Comparison of ENCODE assay signal across 20 cellular contexts in genomic region chr15:53834214-53834613, GRCh38.
"Had no signal": no experiment of that assay in that cellular context is flagged by ENCODE, and none has a peak within 500 bp of the region (broad histone marks: within the 10 kb centered on the region; RNA-seq: fewer than 3 reads in every experiment).

No MANE protein-coding gene starts in this region.

- H3K27ac Mint-ChIP-seq: activated CD4-positive, alpha-beta T cell treated with anti-CD3 and anti-CD28 coated beads for 36 hours; activated naive CD4-positive, alpha-beta T cell treated with anti-CD3 and anti-CD28 coated beads, Interleukin-2, amount 50 U/mL, for 24 hours; effector memory CD8-positive, alpha-beta T cell; nephron progenitor cell; stimulated activated effector memory CD8-positive, alpha-beta T cell treated with anti-CD3 and anti-CD28 coated beads, Interleukin-12 subunit alpha, Interleukin-12 subunit beta, amount 100 ng/mL, for 72 hours; T-cell; WTC11 had no signal

- H3K27ac ChIP-seq: esophagus squamous epithelium, prostate gland, skin epidermis, testis had no signal

- FAIRE-seq: bronchial epithelial cell had no signal

- DNase-seq: activated CD4-positive, alpha-beta T cell treated with anti-CD3 and anti-CD28 coated beads for 36 hours; activated CD4-positive, alpha-beta T cell treated with anti-CD3 and anti-CD28 coated beads, Interleukin-2, amount 50 U/mL, for 48 hours; activated gamma-delta T cell; dermis blood vessel endothelial cell; effector memory CD8-positive, alpha-beta T cell; esophagus squamous epithelium; nephron progenitor cell; occipital lobe; right cardiac atrium; stimulated activated CD4-positive, alpha-beta T cell treated with anti-CD3 and anti-CD28 coated beads, Interleukin-4, amount 100 ng/mL, for 1 hour; stomach; T-cell; testis had no signal

- H3K4me1 ChIP-seq: prostate gland, testis had no signal

- H3K9me3 ChIP-seq: ascending aorta, esophagus squamous epithelium, prostate gland, stomach, testis had no signal

- H3K27me3 ChIP-seq: ascending aorta, esophagus squamous epithelium, stomach, testis had no signal

- H3K4me3 ChIP-seq: ascending aorta, esophagus squamous epithelium, prostate gland, skin epidermis, stomach, testis had no signal

- H3K4me1 Mint-ChIP-seq: activated CD4-positive, alpha-beta T cell treated with anti-CD3 and anti-CD28 coated beads for 36 hours; activated naive CD4-positive, alpha-beta T cell treated with anti-CD3 and anti-CD28 coated beads, Interleukin-2, amount 50 U/mL, for 24 hours; stimulated activated effector memory CD8-positive, alpha-beta T cell treated with anti-CD3 and anti-CD28 coated beads, Interleukin-12 subunit alpha, Interleukin-12 subunit beta, amount 100 ng/mL, for 72 hours; T-cell had no signal

- H3K36me3 Mint-ChIP-seq: activated naive CD4-positive, alpha-beta T cell treated with anti-CD3 and anti-CD28 coated beads, Interleukin-2, amount 50 U/mL, for 24 hours; stimulated activated effector memory CD8-positive, alpha-beta T cell treated with anti-CD3 and anti-CD28 coated beads, Interleukin-12 subunit alpha, Interleukin-12 subunit beta, amount 100 ng/mL, for 72 hours; T-cell had no signal

- H3K36me3 ChIP-seq: ascending aorta, esophagus squamous epithelium, prostate gland, stomach had no signal

- H3K9me3 Mint-ChIP-seq: activated naive CD4-positive, alpha-beta T cell treated with anti-CD3 and anti-CD28 coated beads, Interleukin-2, amount 50 U/mL, for 24 hours; nephron progenitor cell; stimulated activated effector memory CD8-positive, alpha-beta T cell treated with anti-CD3 and anti-CD28 coated beads, Interleukin-12 subunit alpha, Interleukin-12 subunit beta, amount 100 ng/mL, for 72 hours had no signal

- ATAC-seq: activated CD4-positive, alpha-beta T cell treated with anti-CD3 and anti-CD28 coated beads for 36 hours; effector memory CD8-positive, alpha-beta T cell; stimulated activated effector memory CD8-positive, alpha-beta T cell treated with anti-CD3 and anti-CD28 coated beads, Interleukin-12 subunit alpha, Interleukin-12 subunit beta, amount 100 ng/mL, for 72 hours; T-cell; WTC11 had no signal

- H3K4me3 Mint-ChIP-seq: activated CD4-positive, alpha-beta T cell treated with anti-CD3 and anti-CD28 coated beads for 36 hours; activated naive CD4-positive, alpha-beta T cell treated with anti-CD3 and anti-CD28 coated beads, Interleukin-2, amount 50 U/mL, for 24 hours; effector memory CD8-positive, alpha-beta T cell; nephron progenitor cell; stimulated activated effector memory CD8-positive, alpha-beta T cell treated with anti-CD3 and anti-CD28 coated beads, Interleukin-12 subunit alpha, Interleukin-12 subunit beta, amount 100 ng/mL, for 72 hours; T-cell; WTC11 had no signal
